ENCODE assay signal across 32 cellular contexts in genomic region chr7:101239951-101240220, GRCh38. TPM values are rescaled to one million over a fixed set of nuclear protein-coding genes. Genes with fewer than 3 reads are reported as not detected.
DNase-seq lines count a peak whose midpoint lies in the region; ATAC-seq, FAIRE-seq and TF ChIP-seq lines count a peak whose summit lies in the region.
"Had no signal": no experiment of that assay in that cellular context is flagged by ENCODE, and none has a peak within 500 bp of the region (broad histone marks: within the 10 kb centered on the region; RNA-seq: fewer than 3 reads in every experiment).

No MANE protein-coding gene starts in this region.

- no peak for TF ChIP-seq RAD21 in HepG2 (CRISPR knock-in tag; IDR thresholded peaks at IDR 0.05)

- no peak for ATAC-seq in HepG2
- no peak for ATAC-seq in right lobe of liver
- ATAC-seq in gastroesophageal sphincter = no peak
- no peak for ATAC-seq in pancreas
- ATAC-seq: activated CD8-positive, alpha-beta T cell treated with anti-CD3 and anti-CD28 coated beads for 36 hours; activated naive CD8-positive, alpha-beta T cell treated with anti-CD3 and anti-CD28 coated beads, Interleukin-2, amount 50 U/mL, for 24 hours; mucosa of descending colon; Panc1; stimulated activated naive CD8-positive, alpha-beta T cell treated with anti-CD3 and anti-CD28 coated beads, Interleukin-15, Interleukin-2, amounts not matched to agents 100 U/mL and 50 U/mL, for 24 hours had no signal

- WGBS in HepG2 (ENCODE audit: low lambda C conversion rate) = 97% methylated on average over 6 of the region's 9 CpGs
- WGBS in right lobe of liver (ENCODE audit: insufficient coverage, low coverage, low lambda C conversion rate, missing lambda C conversion rate) = no CpG with 5 or more reads among the region's 9 CpGs
- 60 to 100% methylated on average over 2 of the region's 9 CpGs for WGBS in gastroesophageal sphincter (ENCODE audit: low coverage in 1 of 2), 2 donors
- 92 to 95% methylated on average over 9 of the region's 9 CpGs for WGBS in pancreas, 2 donors

- H4K20me1 ChIP-seq in HepG2 (ENCODE audit: insufficient read depth, low read length) = no peaks in the 10 kb centered on the region

- H3K79me2 ChIP-seq in HepG2 (ENCODE audit: insufficient read depth, low read length) = peaks cover 16% of the 10 kb centered on the region

- H3K36me3 ChIP-seq in HepG2 (replicated peaks in 1 of 2; ENCODE audit: control insufficient read depth in 1 of 2, insufficient read depth in 2 of 2, low read length in 2 of 2) (peaks cover 8 to 20% of the 10 kb centered on the region in 2 experiments; a peak in 4 of 5 replicates), right lobe of liver (peaks cover 0 to 17% (median 6%) of the 10 kb centered on the region in 4 donors), gastroesophageal sphincter (peaks cover 0 to 70% of the 10 kb centered on the region in 2 donors), skeletal muscle tissue (ENCODE audit: control insufficient read depth in 3 of 3, insufficient read depth in 3 of 3, low read length in 3 of 3) (peaks cover 24 to 28% (median 25%) of the 10 kb centered on the region in 3 donors), pancreas (peaks cover 0 to 8% (median 0%) of the 10 kb centered on the region in 3 donors)
- H3K36me3 ChIP-seq: neural progenitor cell had no signal

- CTCF ChIA-PET in HepG2 (lab: Yijun Ruan, JAX; ENCODE audit: low intra/inter-chr PET ratio, low total read pairs) (no interaction called here), Calu3 (lab: Charles Lee) (no interaction called here)

- peaks cover 59% of the 10 kb centered on the region for H3K4me1 ChIP-seq in HepG2 (ENCODE audit: insufficient read depth, low read length)
- peaks cover 0 to 30% (median 15%) of the 10 kb centered on the region in 4 donors for H3K4me1 ChIP-seq in right lobe of liver
- H3K4me1 ChIP-seq in gastroesophageal sphincter = peaks cover 0 to 83% (median 24%) of the 10 kb centered on the region in 3 donors
- H3K4me1 ChIP-seq in skeletal muscle tissue (ENCODE audit: control insufficient read depth in 3 of 3, insufficient read depth in 3 of 3, low read length in 3 of 3) = peaks cover 48 to 64% (median 54%) of the 10 kb centered on the region in 3 donors
- H3K4me1 ChIP-seq in pancreas = peaks cover 0 to 8% (median 0%) of the 10 kb centered on the region in 3 donors
- H3K4me1 ChIP-seq: neural progenitor cell, prostate gland had no signal

- BruUV-seq in HepG2 (replicated peaks; lab: Mats Ljungman, UMichigan) = no TSS peak
- no TSS peak for BruUV-seq in Calu3 (replicated peaks; lab: Mats Ljungman, UMichigan)

- no peaks in the 10 kb centered on the region for H3K9me3 Mint-ChIP-seq in Calu3 (ENCODE audit: low read depth, unreplicated experiment)
- H3K9me3 Mint-ChIP-seq: activated CD8-positive, alpha-beta T cell treated with anti-CD3 and anti-CD28 coated beads for 36 hours; activated naive CD8-positive, alpha-beta T cell treated with anti-CD3 and anti-CD28 coated beads, Interleukin-2, amount 50 U/mL, for 24 hours; neural progenitor cell had no signal

- H3K4me2 ChIP-seq in HepG2 (ENCODE audit: low read depth, low read length) = no peak overlapping the region
- H3K4me2 ChIP-seq: neural progenitor cell had no signal

- H3K27ac Mint-ChIP-seq in Calu3 (ENCODE audit: unreplicated experiment) = no peak overlapping the region
- H3K27ac Mint-ChIP-seq: activated CD8-positive, alpha-beta T cell treated with anti-CD3 and anti-CD28 coated beads for 36 hours; activated naive CD8-positive, alpha-beta T cell treated with anti-CD3 and anti-CD28 coated beads, Interleukin-2, amount 50 U/mL, for 24 hours; neural progenitor cell had no signal

- no peak overlapping the region for H2AFZ ChIP-seq in HepG2 (ENCODE audit: low read length)
- H2AFZ ChIP-seq: neural progenitor cell had no signal

- H3K27ac ChIP-seq in HepG2 (ENCODE audit: extremely low read length, insufficient read depth, low read length) (no peak overlapping the region), right lobe of liver (peak overlapping the region in 1 of 3 donors; percentile 97), gastroesophageal sphincter (peak overlapping the region in 3 of 4 donors; percentile 79 to 84 (median 81)), skeletal muscle tissue (ENCODE audit: low read depth, low read length) (peak overlapping the region; percentile 59), pancreas (peak overlapping the region in 2 of 4 donors; percentile 59 to 62)
- H3K27ac ChIP-seq: neural progenitor cell, prostate gland had no signal

- peaks cover 8% of the 10 kb centered on the region for H3K36me3 Mint-ChIP-seq in Calu3 (ENCODE audit: insufficient read depth, unreplicated experiment)
- H3K36me3 Mint-ChIP-seq: neural progenitor cell had no signal

- H3K9ac ChIP-seq in HepG2 (ENCODE audit: insufficient read depth, low read depth, low read length) (no peak overlapping the region), skeletal muscle tissue (ENCODE audit: low read depth in 1 of 3, low read length in 3 of 3) (no peak overlapping the region)
- H3K9ac ChIP-seq: neural progenitor cell had no signal

- no peak for TF ChIP-seq POLR2A in HepG2 (IDR thresholded peaks at IDR 0.05; ENCODE audit: insufficient read depth in 1 of 2, low read depth in 2 of 2, low read length in 2 of 2)
- no peak for TF ChIP-seq POLR2A in right lobe of liver (IDR thresholded peaks at IDR 0.05)
- TF ChIP-seq POLR2A in gastroesophageal sphincter (IDR thresholded peaks at IDR 0.05) = no peak

- DNase-seq in HepG2 (ENCODE audit: low spot score) = no peak
- DNase-seq in right lobe of liver = no peak
- no peak for DNase-seq in pancreas
- DNase-seq in Calu3 = no peak
- DNase-seq in NCI-H1092 treated with DMSO at 0.1 percent for 48 hours (lab: John Stamatoyannopoulos, UW) = no peak
- no peak for DNase-seq in foreskin fibroblast
- DNase-seq: ACHN; activated CD4-positive, CD25-positive, alpha-beta regulatory T cell; activated CD8-positive, alpha-beta T cell treated with anti-CD3 and anti-CD28 coated beads for 36 hours; activated gamma-delta T cell; activated naive CD8-positive, alpha-beta T cell treated with anti-CD3 and anti-CD28 coated beads, Interleukin-2, amount 50 U/mL, for 24 hours; activated T-cell treated with anti-CD3 and anti-CD28 coated beads for 4 hours; head of caudate nucleus; NCI-H146; NCI-H524; NK-92 treated with Interleukin-12 subunit alpha and Interleukin-12 subunit beta, amount 100 ng/mL, for 24 hours; stimulated activated CD4-positive, alpha-beta T cell treated with anti-CD3 and anti-CD28 coated beads, Interleukin-4, amount 100 ng/mL, for 24 hours; stimulated activated naive CD8-positive, alpha-beta T cell treated with anti-CD3 and anti-CD28 coated beads, Interleukin-15, Interleukin-2, amounts not matched to agents 100 U/mL and 50 U/mL, for 24 hours; T-helper 9 cell had no signal

- TF ChIP-seq CTCF in HepG2 (CRISPR knock-in tag; IDR thresholded peaks at IDR 0.05) = no peak
- TF ChIP-seq CTCF in right lobe of liver (IDR thresholded peaks at IDR 0.05) = no peak
- TF ChIP-seq CTCF in gastroesophageal sphincter (IDR thresholded peaks at IDR 0.05) = no peak
- TF ChIP-seq CTCF in pancreas (IDR thresholded peaks at IDR 0.05) = no peak
- no peak for TF ChIP-seq CTCF in Calu3 (IDR thresholded peaks at IDR 0.05; ENCODE audit: unreplicated experiment)
- no peak for TF ChIP-seq CTCF in foreskin fibroblast (IDR thresholded peaks at IDR 0.05; ENCODE audit: low read depth, low read length)

- H3K4me3 Mint-ChIP-seq in Calu3 (ENCODE audit: low read depth, unreplicated experiment) = no peak overlapping the region
- H3K4me3 Mint-ChIP-seq: activated CD8-positive, alpha-beta T cell treated with anti-CD3 and anti-CD28 coated beads for 36 hours; activated naive CD8-positive, alpha-beta T cell treated with anti-CD3 and anti-CD28 coated beads, Interleukin-2, amount 50 U/mL, for 24 hours; neural progenitor cell had no signal

- no peaks in the 10 kb centered on the region for H3K27me3 ChIP-seq in HepG2 (ENCODE audit: control insufficient read depth in 1 of 2, insufficient read depth in 2 of 2, low read length in 2 of 2)
- no peaks in the 10 kb centered on the region for H3K27me3 ChIP-seq in right lobe of liver
- H3K27me3 ChIP-seq in gastroesophageal sphincter = no peaks in the 10 kb centered on the region
- H3K27me3 ChIP-seq in skeletal muscle tissue (ENCODE audit: control insufficient read depth in 3 of 3, insufficient read depth in 3 of 3, low read length in 3 of 3) = no peaks in the 10 kb centered on the region
- H3K27me3 ChIP-seq in pancreas = no peaks in the 10 kb centered on the region
- H3K27me3 ChIP-seq: neural progenitor cell had no signal

- intact Hi-C loops in HepG2 (cut with micrococcal nuclease; ENCODE audit: unreplicated experiment) (no loop called here), right lobe of liver (cut with DNase I) (no loop called here), pancreas (cut with DNase I) (no loop called here), Calu3 (cut with micrococcal nuclease; ENCODE audit: unreplicated experiment) (no loop called here)

- TF ChIP-seq EP300 in HepG2 (IDR thresholded peaks at IDR 0.05; ENCODE audit: low read depth in 2 of 2, low read length in 2 of 2) (no peak), HepG2 (CRISPR knock-in tag; IDR thresholded peaks at IDR 0.05; ENCODE audit: borderline replicate concordance) (no peak), gastroesophageal sphincter (IDR thresholded peaks at IDR 0.05) (no peak)

- in situ Hi-C loops in HepG2 (cut with HindIII; ENCODE audit: extremely low pct_ligation_motif_present, low pct_unique_long_range_greater_than_20kb) = no loop called here

- H3K4me1 Mint-ChIP-seq in Calu3 (ENCODE audit: low read depth, unreplicated experiment) = no peaks in the 10 kb centered on the region

- no peaks in the 10 kb centered on the region for H3K27me3 Mint-ChIP-seq in Calu3 (ENCODE audit: unreplicated experiment)
- H3K27me3 Mint-ChIP-seq: activated CD8-positive, alpha-beta T cell treated with anti-CD3 and anti-CD28 coated beads for 36 hours; activated naive CD8-positive, alpha-beta T cell treated with anti-CD3 and anti-CD28 coated beads, Interleukin-2, amount 50 U/mL, for 24 hours had no signal

- H3K9me3 ChIP-seq in HepG2 (ENCODE audit: low read length) (no peaks in the 10 kb centered on the region), right lobe of liver (no peaks in the 10 kb centered on the region), gastroesophageal sphincter (no peaks in the 10 kb centered on the region), skeletal muscle tissue (ENCODE audit: control insufficient read depth in 3 of 3, low read length in 3 of 3) (no peaks in the 10 kb centered on the region), pancreas (no peaks in the 10 kb centered on the region)
- H3K9me3 ChIP-seq: HAP-1, mucosa of descending colon, prostate gland had no signal

- no peak overlapping the region for H3K4me3 ChIP-seq in HepG2 (replicated peaks in 1 of 3; ENCODE audit: insufficient read depth in 1 of 3, low read depth in 2 of 3, low read length in 3 of 3)
- H3K4me3 ChIP-seq in right lobe of liver = no peak overlapping the region
- no peak overlapping the region for H3K4me3 ChIP-seq in gastroesophageal sphincter
- H3K4me3 ChIP-seq in skeletal muscle tissue (ENCODE audit: low read length in 3 of 3) = no peak overlapping the region
- no peak overlapping the region for H3K4me3 ChIP-seq in pancreas
- H3K4me3 ChIP-seq in foreskin fibroblast (ENCODE audit: low read depth in 1 of 2, low read length in 2 of 2) = no peak overlapping the region
- H3K4me3 ChIP-seq: coronary artery, HAP-1, mucosa of descending colon, neural progenitor cell, prostate gland had no signal

- POLR2A ChIA-PET in HepG2 (lab: Yijun Ruan, JAX) = no interaction called here

- no peak for FAIRE-seq in HepG2 (lab: Jason Lieb, UNC)
- no peak for FAIRE-seq in pancreas (lab: Jason Lieb, UNC)
- FAIRE-seq: endometrium, GM18507 had no signal

RNA-seq across cellular contexts. Expression of gene CLDN15, which starts 2.3 kb away (rescaled TPM):
- 2.2 and 7.1 TPM in 2 replicates for total RNA-seq in HepG2 (2016; rRNA removed; fragmentation: Illumina TruSeq; extraction: Trizol)
- 1.6 and 1.9 TPM in 2 replicates for total RNA-seq in HepG2 (2016; cell fraction: cytosol; rRNA removed; fragmentation: Illumina TruSeq; extraction: Trizol; ENCODE audit: low read depth)
- total RNA-seq in HepG2 (2016; cell fraction: insoluble cytoplasmic fraction; rRNA removed; fragmentation: Illumina TruSeq; extraction: Trizol) = 1.7 and 7.0 TPM in 2 replicates
- 2.3 and 3.3 TPM in 2 replicates for total RNA-seq in HepG2 (2016; cell fraction: membrane; rRNA removed; fragmentation: Illumina TruSeq; extraction: Trizol)
- total RNA-seq in HepG2 (2016; cell fraction: nucleus; rRNA removed; fragmentation: Illumina TruSeq; extraction: Trizol) = 8.2 and 12.3 TPM in 2 replicates
- polyA plus RNA-seq in HepG2 (2011; rRNA removed) = 17.8 and 20.6 TPM in 2 replicates
- 5.9 and 8.1 TPM in 2 replicates for polyA plus RNA-seq in HepG2 (2011; cell fraction: cytosol; rRNA removed)
- 79.5 and 89.0 TPM in 2 replicates for polyA plus RNA-seq in HepG2 (2011; cell fraction: nucleus; rRNA removed)
- 7.2 and 11.3 TPM in 2 replicates for polyA plus RNA-seq in HepG2 (2012)
- 1.8 and 1.9 TPM in 2 replicates for polyA plus RNA-seq in HepG2 (2016; cell fraction: cytosol; fragmentation: Illumina TruSeq; extraction: Trizol; ENCODE audit: low read depth)
- polyA plus RNA-seq in HepG2 (2016; cell fraction: insoluble cytoplasmic fraction; fragmentation: Illumina TruSeq; extraction: Trizol; ENCODE audit: low read depth) = 2.5 and 3.3 TPM in 2 replicates
- 2.7 and 4.4 TPM in 2 replicates for polyA plus RNA-seq in HepG2 (2016; cell fraction: membrane; fragmentation: Illumina TruSeq; extraction: Trizol; ENCODE audit: low read depth)
- 36.5 and 40.0 TPM in 2 replicates for polyA plus RNA-seq in HepG2 (2016; cell fraction: nucleus; fragmentation: Illumina TruSeq; extraction: Trizol; ENCODE audit: insufficient read depth, low read depth)
- polyA minus RNA-seq in HepG2 (2011; rRNA and poly(A)+ RNA removed; ENCODE audit: low replicate concordance) = 15.5 and 16.2 TPM in 2 replicates
- 2.0 and 3.3 TPM in 2 replicates for polyA minus RNA-seq in HepG2 (2011; cell fraction: cytosol; rRNA and poly(A)+ RNA removed)
- 18.2 TPM in 2 replicates for polyA minus RNA-seq in HepG2 (2011; cell fraction: nucleus; rRNA and poly(A)+ RNA removed)
- total RNA-seq in right lobe of liver = 10 to 100 TPM in 2 of 6 experiments, 1 to 10 TPM in 4; 5.9 to 10.8 (median 9.2) TPM
- total RNA-seq in gastroesophageal sphincter = 1 to 10 TPM; 4.4 to 6.8 (median 5.0) TPM
- 2.1 TPM for total RNA-seq in skeletal muscle tissue
- total RNA-seq in pancreas = 1 to 10 TPM; 2.2 to 8.5 (median 2.7) TPM
- 10 to 100 TPM; 12.8 to 15.2 TPM for polyA plus RNA-seq in pancreas
- 6.4 and 8.5 TPM in 2 replicates for total RNA-seq in Calu3 (2022)
- polyA plus RNA-seq: CD14-positive monocyte had no signal

RNA-seq across cellular contexts. Expression of gene FIS1, which starts 5.0 kb away (rescaled TPM):
- total RNA-seq in HepG2 (2016; rRNA removed; fragmentation: Illumina TruSeq; extraction: Trizol) (97.5 and 122 TPM in 2 replicates), right lobe of liver (100 to 1,000 TPM; 105 to 228 (median 134) TPM), gastroesophageal sphincter (100 to 1,000 TPM; 227 to 315 (median 248) TPM), skeletal muscle tissue (188 TPM), pancreas (100 to 1,000 TPM in 2 of 6 donors, 10 to 100 TPM in 4; 75.4 to 106 (median 86.2) TPM), Calu3 (2022) (83.8 and 90.0 TPM in 2 replicates)
- 100 and 125 TPM in 2 replicates for total RNA-seq in HepG2 (2016; cell fraction: cytosol; rRNA removed; fragmentation: Illumina TruSeq; extraction: Trizol; ENCODE audit: low read depth)
- total RNA-seq in HepG2 (2016; cell fraction: insoluble cytoplasmic fraction; rRNA removed; fragmentation: Illumina TruSeq; extraction: Trizol) = 102 and 131 TPM in 2 replicates
- 121 and 149 TPM in 2 replicates for total RNA-seq in HepG2 (2016; cell fraction: membrane; rRNA removed; fragmentation: Illumina TruSeq; extraction: Trizol)
- total RNA-seq in HepG2 (2016; cell fraction: nucleus; rRNA removed; fragmentation: Illumina TruSeq; extraction: Trizol) = 45.4 and 52.1 TPM in 2 replicates
- polyA plus RNA-seq in HepG2 (2011; rRNA removed) (97.5 and 101 TPM in 2 replicates), pancreas (100 to 1,000 TPM in 1 of 2 donors, 10 to 100 TPM in 1; 96.4 to 144 TPM)
- 160 and 210 TPM in 2 replicates for polyA plus RNA-seq in HepG2 (2011; cell fraction: cytosol; rRNA removed)
- 129 and 133 TPM in 2 replicates for polyA plus RNA-seq in HepG2 (2011; cell fraction: nucleus; rRNA removed)
- 51.7 and 63.6 TPM in 2 replicates for polyA plus RNA-seq in HepG2 (2012)
- polyA plus RNA-seq in HepG2 (2016; cell fraction: cytosol; fragmentation: Illumina TruSeq; extraction: Trizol; ENCODE audit: low read depth) = 123 and 156 TPM in 2 replicates
- polyA plus RNA-seq in HepG2 (2016; cell fraction: insoluble cytoplasmic fraction; fragmentation: Illumina TruSeq; extraction: Trizol; ENCODE audit: low read depth) = 123 and 128 TPM in 2 replicates
- 120 and 131 TPM in 2 replicates for polyA plus RNA-seq in HepG2 (2016; cell fraction: membrane; fragmentation: Illumina TruSeq; extraction: Trizol; ENCODE audit: low read depth)
- polyA plus RNA-seq in HepG2 (2016; cell fraction: nucleus; fragmentation: Illumina TruSeq; extraction: Trizol; ENCODE audit: insufficient read depth, low read depth) = 87.9 and 91.1 TPM in 2 replicates
- 39.1 and 61.0 TPM in 2 replicates for polyA minus RNA-seq in HepG2 (2011; rRNA and poly(A)+ RNA removed; ENCODE audit: low replicate concordance)
- 19.9 and 20.4 TPM in 2 replicates for polyA minus RNA-seq in HepG2 (2011; cell fraction: cytosol; rRNA and poly(A)+ RNA removed)
- 35.4 and 38.3 TPM in 2 replicates for polyA minus RNA-seq in HepG2 (2011; cell fraction: nucleus; rRNA and poly(A)+ RNA removed)

RNA-seq across cellular contexts. Expression of gene ZNHIT1, which starts 21.9 kb away (rescaled TPM):
- total RNA-seq in HepG2 (2016; rRNA removed; fragmentation: Illumina TruSeq; extraction: Trizol) (64.5 and 66.5 TPM in 2 replicates), right lobe of liver (100 to 1,000 TPM in 4 of 6 experiments, 10 to 100 TPM in 2; 68.3 to 159 (median 111) TPM), gastroesophageal sphincter (10 to 100 TPM; 76.2 to 97.8 (median 88.6) TPM), skeletal muscle tissue (84.0 TPM), pancreas (10 to 100 TPM; 25.7 to 38.2 (median 32.4) TPM), Calu3 (2022) (57.2 and 57.5 TPM in 2 replicates)
- total RNA-seq in HepG2 (2016; cell fraction: cytosol; rRNA removed; fragmentation: Illumina TruSeq; extraction: Trizol; ENCODE audit: low read depth) = 64.0 and 69.5 TPM in 2 replicates
- 68.4 and 76.1 TPM in 2 replicates for total RNA-seq in HepG2 (2016; cell fraction: insoluble cytoplasmic fraction; rRNA removed; fragmentation: Illumina TruSeq; extraction: Trizol)
- 53.8 and 60.2 TPM in 2 replicates for total RNA-seq in HepG2 (2016; cell fraction: membrane; rRNA removed; fragmentation: Illumina TruSeq; extraction: Trizol)
- total RNA-seq in HepG2 (2016; cell fraction: nucleus; rRNA removed; fragmentation: Illumina TruSeq; extraction: Trizol) = 26.8 and 31.3 TPM in 2 replicates
- polyA plus RNA-seq in HepG2 (2011; rRNA removed) (32.5 and 36.8 TPM in 2 replicates), pancreas (10 to 100 TPM; 84.3 to 92.3 TPM)
- polyA plus RNA-seq in HepG2 (2011; cell fraction: cytosol; rRNA removed) = 42.7 and 52.4 TPM in 2 replicates
- polyA plus RNA-seq in HepG2 (2011; cell fraction: nucleus; rRNA removed) = 23.5 and 25.9 TPM in 2 replicates
- polyA plus RNA-seq in HepG2 (2012) = 41.6 and 44.7 TPM in 2 replicates
- 71.9 and 73.7 TPM in 2 replicates for polyA plus RNA-seq in HepG2 (2016; cell fraction: cytosol; fragmentation: Illumina TruSeq; extraction: Trizol; ENCODE audit: low read depth)
- 68.8 and 69.1 TPM in 2 replicates for polyA plus RNA-seq in HepG2 (2016; cell fraction: insoluble cytoplasmic fraction; fragmentation: Illumina TruSeq; extraction: Trizol; ENCODE audit: low read depth)
- 47.5 and 51.9 TPM in 2 replicates for polyA plus RNA-seq in HepG2 (2016; cell fraction: membrane; fragmentation: Illumina TruSeq; extraction: Trizol; ENCODE audit: low read depth)
- 57.2 and 62.8 TPM in 2 replicates for polyA plus RNA-seq in HepG2 (2016; cell fraction: nucleus; fragmentation: Illumina TruSeq; extraction: Trizol; ENCODE audit: insufficient read depth, low read depth)
- polyA minus RNA-seq in HepG2 (2011; rRNA and poly(A)+ RNA removed; ENCODE audit: low replicate concordance) = 23.4 and 35.9 TPM in 2 replicates
- polyA minus RNA-seq in HepG2 (2011; cell fraction: cytosol; rRNA and poly(A)+ RNA removed) = 21.7 and 22.1 TPM in 2 replicates
- 5.4 and 6.3 TPM in 2 replicates for polyA minus RNA-seq in HepG2 (2011; cell fraction: nucleus; rRNA and poly(A)+ RNA removed)

RNA-seq across cellular contexts. Expression of gene PLOD3, which starts 22.5 kb away (rescaled TPM):
- 22.2 and 67.4 TPM in 2 replicates for total RNA-seq in HepG2 (2016; rRNA removed; fragmentation: Illumina TruSeq; extraction: Trizol)
- total RNA-seq in HepG2 (2016; cell fraction: cytosol; rRNA removed; fragmentation: Illumina TruSeq; extraction: Trizol; ENCODE audit: low read depth) = 23.9 and 25.4 TPM in 2 replicates
- 20.2 and 72.6 TPM in 2 replicates for total RNA-seq in HepG2 (2016; cell fraction: insoluble cytoplasmic fraction; rRNA removed; fragmentation: Illumina TruSeq; extraction: Trizol)
- 24.4 and 25.4 TPM in 2 replicates for total RNA-seq in HepG2 (2016; cell fraction: membrane; rRNA removed; fragmentation: Illumina TruSeq; extraction: Trizol)
- 63.9 and 86.6 TPM in 2 replicates for total RNA-seq in HepG2 (2016; cell fraction: nucleus; rRNA removed; fragmentation: Illumina TruSeq; extraction: Trizol)
- polyA plus RNA-seq in HepG2 (2011; rRNA removed) = 65.8 and 69.0 TPM in 2 replicates
- 46.3 and 69.3 TPM in 2 replicates for polyA plus RNA-seq in HepG2 (2011; cell fraction: cytosol; rRNA removed)
- 162 and 195 TPM in 2 replicates for polyA plus RNA-seq in HepG2 (2011; cell fraction: nucleus; rRNA removed)
- 53.0 and 94.8 TPM in 2 replicates for polyA plus RNA-seq in HepG2 (2012)
- 12.2 and 13.8 TPM in 2 replicates for polyA plus RNA-seq in HepG2 (2016; cell fraction: cytosol; fragmentation: Illumina TruSeq; extraction: Trizol; ENCODE audit: low read depth)
- 27.9 and 38.5 TPM in 2 replicates for polyA plus RNA-seq in HepG2 (2016; cell fraction: insoluble cytoplasmic fraction; fragmentation: Illumina TruSeq; extraction: Trizol; ENCODE audit: low read depth)
- polyA plus RNA-seq in HepG2 (2016; cell fraction: membrane; fragmentation: Illumina TruSeq; extraction: Trizol; ENCODE audit: low read depth) = 21.2 and 23.4 TPM in 2 replicates
- 217 and 227 TPM in 2 replicates for polyA plus RNA-seq in HepG2 (2016; cell fraction: nucleus; fragmentation: Illumina TruSeq; extraction: Trizol; ENCODE audit: insufficient read depth, low read depth)
- polyA minus RNA-seq in HepG2 (2011; rRNA and poly(A)+ RNA removed; ENCODE audit: low replicate concordance) = 44.4 and 96.8 TPM in 2 replicates
- polyA minus RNA-seq in HepG2 (2011; cell fraction: cytosol; rRNA and poly(A)+ RNA removed) = 55.0 and 69.8 TPM in 2 replicates
- 37.7 and 50.2 TPM in 2 replicates for polyA minus RNA-seq in HepG2 (2011; cell fraction: nucleus; rRNA and poly(A)+ RNA removed)
- total RNA-seq in right lobe of liver = 10 to 100 TPM; 41.7 to 57.5 (median 54.3) TPM
- total RNA-seq in gastroesophageal sphincter = 10 to 100 TPM; 35.0 to 51.3 (median 43.6) TPM
- total RNA-seq in skeletal muscle tissue = 20.9 TPM
- 10 to 100 TPM; 27.2 to 54.5 (median 36.8) TPM for total RNA-seq in pancreas
- 10 to 100 TPM; 38.8 to 55.7 TPM for polyA plus RNA-seq in pancreas
- 103 and 108 TPM in 2 replicates for total RNA-seq in Calu3 (2022)

RNA-seq across cellular contexts. Expression of gene MOGAT3, which starts 39.0 kb away (rescaled TPM):
- 5.5 and 22.5 TPM in 2 replicates for total RNA-seq in HepG2 (2016; rRNA removed; fragmentation: Illumina TruSeq; extraction: Trizol)
- 4.9 TPM in 2 replicates for total RNA-seq in HepG2 (2016; cell fraction: cytosol; rRNA removed; fragmentation: Illumina TruSeq; extraction: Trizol; ENCODE audit: low read depth)
- 5.7 and 22.7 TPM in 2 replicates for total RNA-seq in HepG2 (2016; cell fraction: insoluble cytoplasmic fraction; rRNA removed; fragmentation: Illumina TruSeq; extraction: Trizol)
- total RNA-seq in HepG2 (2016; cell fraction: membrane; rRNA removed; fragmentation: Illumina TruSeq; extraction: Trizol) = 4.8 and 5.0 TPM in 2 replicates
- 38.2 and 46.4 TPM in 2 replicates for total RNA-seq in HepG2 (2016; cell fraction: nucleus; rRNA removed; fragmentation: Illumina TruSeq; extraction: Trizol)
- 30.5 and 39.2 TPM in 2 replicates for polyA plus RNA-seq in HepG2 (2011; rRNA removed)
- 16.6 and 17.2 TPM in 2 replicates for polyA plus RNA-seq in HepG2 (2011; cell fraction: cytosol; rRNA removed)
- polyA plus RNA-seq in HepG2 (2011; cell fraction: nucleus; rRNA removed) = 82.9 and 84.5 TPM in 2 replicates
- polyA plus RNA-seq in HepG2 (2012) = 17.1 and 24.2 TPM in 2 replicates
- polyA plus RNA-seq in HepG2 (2016; cell fraction: cytosol; fragmentation: Illumina TruSeq; extraction: Trizol; ENCODE audit: low read depth) = 1.8 and 2.5 TPM in 2 replicates
- polyA plus RNA-seq in HepG2 (2016; cell fraction: insoluble cytoplasmic fraction; fragmentation: Illumina TruSeq; extraction: Trizol; ENCODE audit: low read depth) = 5.6 and 6.9 TPM in 2 replicates
- 2.9 and 3.0 TPM in 2 replicates for polyA plus RNA-seq in HepG2 (2016; cell fraction: membrane; fragmentation: Illumina TruSeq; extraction: Trizol; ENCODE audit: low read depth)
- polyA plus RNA-seq in HepG2 (2016; cell fraction: nucleus; fragmentation: Illumina TruSeq; extraction: Trizol; ENCODE audit: insufficient read depth, low read depth) = 38.7 and 42.5 TPM in 2 replicates
- polyA minus RNA-seq in HepG2 (2011; rRNA and poly(A)+ RNA removed; ENCODE audit: low replicate concordance) = 121 TPM in 1 of 2 replicates, not detected in the other
- 14.9 and 15.6 TPM in 2 replicates for polyA minus RNA-seq in HepG2 (2011; cell fraction: cytosol; rRNA and poly(A)+ RNA removed)
- polyA minus RNA-seq in HepG2 (2011; cell fraction: nucleus; rRNA and poly(A)+ RNA removed) = 233 and 284 TPM in 2 replicates
- 10 to 100 TPM in 5 of 6 experiments, 1 to 10 TPM in 1; 8.4 to 28.6 (median 15.7) TPM for total RNA-seq in right lobe of liver
- total RNA-seq in gastroesophageal sphincter = not detected
- not detected for total RNA-seq in skeletal muscle tissue
- not detected for total RNA-seq in pancreas
- not detected for polyA plus RNA-seq in pancreas
- total RNA-seq in Calu3 (2022) = not detected in 2 replicates
- total RNA-seq: activated CD8-positive, alpha-beta T cell treated with anti-CD3 and anti-CD28 coated beads for 36 hours; G401; prostate gland; urinary bladder had no signal
- polyA plus RNA-seq: CD14-positive monocyte, urinary bladder had no signal
